ENCODE assay signal across 1 cellular context in genomic region chr6:32416031-32416430, GRCh38.
TF ChIP-seq lines count a peak whose summit lies in the region.

No MANE protein-coding gene starts in this region.

TF ChIP-seq in HCT116, 20 proteins besides CTCF, POLR2A, EP300 and RAD21:
- TF ChIP-seq EZH2 (IDR thresholded peaks at IDR 0.05) (no peak), CEBPB (IDR thresholded peaks at IDR 0.05; ENCODE audit: low read depth) (no peak), EZH2phosphoT487 (IDR thresholded peaks at IDR 0.05; ENCODE audit: borderline replicate concordance) (no peak), SP1 (IDR thresholded peaks at IDR 0.05; ENCODE audit: low read depth) (no peak), FOSL1 (IDR thresholded peaks at IDR 0.05; ENCODE audit: low read depth) (no peak), CBX3 (IDR thresholded peaks at IDR 0.05; ENCODE audit: low read depth) (no peak), ZNF274 (IDR thresholded peaks at IDR 0.05; ENCODE audit: low read depth, low read length) (no peak), EGR1 (IDR thresholded peaks at IDR 0.05; ENCODE audit: low read depth) (no peak; the same call in 1 of the 2 replicates), ZFX (IDR thresholded peaks at IDR 0.05) (no peak), SRF (IDR thresholded peaks at IDR 0.05; ENCODE audit: low read depth) (no peak), MAX (IDR thresholded peaks at IDR 0.05) (no peak), ZBTB33 (IDR thresholded peaks at IDR 0.05; ENCODE audit: extremely low read depth, insufficient replicate concordance, low read length) (no peak), SIN3A (IDR thresholded peaks at IDR 0.05; ENCODE audit: low read depth) (no peak), POLR2AphosphoS5 (IDR thresholded peaks at IDR 0.05; ENCODE audit: low read depth, low read length) (no peak), JUND (IDR thresholded peaks at IDR 0.05) (no peak), YY1 (IDR thresholded peaks at IDR 0.05; ENCODE audit: extremely low read depth, insufficient replicate concordance, low read depth, low read length) (no peak)
- TF ChIP-seq, protein P1, sequence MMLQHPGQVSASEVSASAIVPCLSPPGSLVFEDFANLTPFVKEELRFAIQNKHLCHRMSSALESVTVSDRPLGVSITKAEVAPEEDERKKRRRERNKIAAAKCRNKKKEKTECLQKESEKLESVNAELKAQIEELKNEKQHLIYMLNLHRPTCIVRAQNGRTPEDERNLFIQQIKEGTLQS (IDR thresholded peaks at IDR 0.05), result no peak
- TF ChIP-seq, protein P2, sequence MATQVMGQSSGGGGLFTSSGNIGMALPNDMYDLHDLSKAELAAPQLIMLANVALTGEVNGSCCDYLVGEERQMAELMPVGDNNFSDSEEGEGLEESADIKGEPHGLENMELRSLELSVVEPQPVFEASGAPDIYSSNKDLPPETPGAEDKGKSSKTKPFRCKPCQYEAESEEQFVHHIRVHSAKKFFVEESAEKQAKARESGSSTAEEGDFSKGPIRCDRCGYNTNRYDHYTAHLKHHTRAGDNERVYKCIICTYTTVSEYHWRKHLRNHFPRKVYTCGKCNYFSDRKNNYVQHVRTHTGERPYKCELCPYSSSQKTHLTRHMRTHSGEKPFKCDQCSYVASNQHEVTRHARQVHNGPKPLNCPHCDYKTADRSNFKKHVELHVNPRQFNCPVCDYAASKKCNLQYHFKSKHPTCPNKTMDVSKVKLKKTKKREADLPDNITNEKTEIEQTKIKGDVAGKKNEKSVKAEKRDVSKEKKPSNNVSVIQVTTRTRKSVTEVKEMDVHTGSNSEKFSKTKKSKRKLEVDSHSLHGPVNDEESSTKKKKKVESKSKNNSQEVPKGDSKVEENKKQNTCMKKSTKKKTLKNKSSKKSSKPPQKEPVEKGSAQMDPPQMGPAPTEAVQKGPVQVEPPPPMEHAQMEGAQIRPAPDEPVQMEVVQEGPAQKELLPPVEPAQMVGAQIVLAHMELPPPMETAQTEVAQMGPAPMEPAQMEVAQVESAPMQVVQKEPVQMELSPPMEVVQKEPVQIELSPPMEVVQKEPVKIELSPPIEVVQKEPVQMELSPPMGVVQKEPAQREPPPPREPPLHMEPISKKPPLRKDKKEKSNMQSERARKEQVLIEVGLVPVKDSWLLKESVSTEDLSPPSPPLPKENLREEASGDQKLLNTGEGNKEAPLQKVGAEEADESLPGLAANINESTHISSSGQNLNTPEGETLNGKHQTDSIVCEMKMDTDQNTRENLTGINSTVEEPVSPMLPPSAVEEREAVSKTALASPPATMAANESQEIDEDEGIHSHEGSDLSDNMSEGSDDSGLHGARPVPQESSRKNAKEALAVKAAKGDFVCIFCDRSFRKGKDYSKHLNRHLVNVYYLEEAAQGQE (IDR thresholded peaks at IDR 0.05; ENCODE audit: low read depth), result no peak
